10 cellular contexts compared by ENCODE assay signal in genomic region chr17:69223809-69224208, GRCh38. TPM values are rescaled to one million over a fixed set of nuclear protein-coding genes. Genes with fewer than 3 reads are reported as not detected.
DNase-seq lines count a peak whose midpoint lies in the region; ATAC-seq and TF ChIP-seq lines count a peak whose summit lies in the region.
"Had no signal": no experiment of that assay in that cellular context is flagged by ENCODE, and none has a peak within 500 bp of the region (broad histone marks: within the 10 kb centered on the region; RNA-seq: fewer than 3 reads in every experiment).

No MANE protein-coding gene starts in this region.

- POLR2A ChIA-PET in WTC11 (lab: Charles Lee): no interaction called here

- no peaks in the 10 kb centered on the region for H3K9me3 Mint-ChIP-seq in WTC11

- no peak overlapping the region for H3K4me3 Mint-ChIP-seq in WTC11

- H3K4me1 Mint-ChIP-seq in WTC11: no peaks in the 10 kb centered on the region

- TF ChIP-seq CTCF in AG10803 (conservative IDR thresholded peaks at IDR 0.05; ENCODE audit: low read length) (no peak), coronary artery (IDR thresholded peaks at IDR 0.05) (no peak), WTC11 (IDR thresholded peaks at IDR 0.05) (no peak)

- H3K27ac ChIP-seq in coronary artery: no peak overlapping the region

- CTCF ChIA-PET in WTC11 (lab: Charles Lee): interaction anchor here (1.2 to 3.0 kb wide), 3 partner anchors 11 to 452 kb away, joined by 4 to 9 read pairs (median 7); no protein-coding TSS in a partner anchor

- H3K27me3 Mint-ChIP-seq in WTC11 (ENCODE audit: low read depth): no peaks in the 10 kb centered on the region

- DNase-seq in AG10803 (ENCODE audit: low read depth) (peak; percentile 51), brain pericyte (ENCODE audit: low read depth, low spot score) (peak; percentile 17), coronary artery (ENCODE audit: low spot score) (no peak), NCI-H2029 treated with DMSO at 0.1 percent for 48 hours (lab: John Stamatoyannopoulos, UW) (no peak), WTC11 (ENCODE audit: low spot score) (no peak), dermis blood vessel endothelial cell (no peak)
- DNase-seq: activated CD8-positive, alpha-beta memory T cell treated with anti-CD3 and anti-CD28 coated beads, Interleukin-2, amount 50 U/mL, for 48 hours; NCI-H2029 had no signal

- ATAC-seq in GM19035 (IDR thresholded peaks at IDR 0.05; ENCODE audit: unreplicated experiment): peak; percentile 76
- ATAC-seq in HG03025 (IDR thresholded peaks at IDR 0.05; ENCODE audit: low FRiP score, unreplicated experiment): peak; percentile 82
- ATAC-seq in WTC11: no peak

- H3K36me3 Mint-ChIP-seq in WTC11: no peaks in the 10 kb centered on the region

- no peak overlapping the region for H3K4me3 ChIP-seq in AG10803 (ENCODE audit: low read length)
- H3K4me3 ChIP-seq in coronary artery: no peak overlapping the region

- H3K27ac Mint-ChIP-seq in WTC11: no peak overlapping the region

TF ChIP-seq in WTC11, 78 proteins besides CTCF, POLR2A, EP300 and RAD21:
- TF ChIP-seq ATF6 (CRISPR knock-in tag; IDR thresholded peaks at IDR 0.05) (no peak), ZBTB21 (CRISPR knock-in tag; IDR thresholded peaks at IDR 0.05; ENCODE audit: borderline replicate concordance) (no peak), NR1H2 (CRISPR knock-in tag; IDR thresholded peaks at IDR 0.05) (no peak), USF1 (CRISPR knock-in tag; IDR thresholded peaks at IDR 0.05) (no peak), NFE2L1 (CRISPR knock-in tag; IDR thresholded peaks at IDR 0.05) (no peak), ZNF425 (CRISPR knock-in tag; conservative IDR thresholded peaks at IDR 0.05) (no peak), FOXK1 (CRISPR knock-in tag; IDR thresholded peaks at IDR 0.05) (no peak), ZNF232 (CRISPR knock-in tag; IDR thresholded peaks at IDR 0.05) (no peak), ZNF263 (CRISPR knock-in tag; IDR thresholded peaks at IDR 0.05; ENCODE audit: low read depth) (no peak), FOXJ3 (CRISPR knock-in tag; IDR thresholded peaks at IDR 0.05; ENCODE audit: borderline replicate concordance) (no peak), PREB (CRISPR knock-in tag; IDR thresholded peaks at IDR 0.05; ENCODE audit: borderline replicate concordance) (no peak), ATF1 (CRISPR knock-in tag; IDR thresholded peaks at IDR 0.05) (no peak), JUN (CRISPR knock-in tag; IDR thresholded peaks at IDR 0.05) (no peak), TEAD1 (CRISPR knock-in tag; IDR thresholded peaks at IDR 0.05) (no peak), ZNF317 (CRISPR knock-in tag; IDR thresholded peaks at IDR 0.05; ENCODE audit: borderline replicate concordance, low read depth) (no peak)

RNA-seq across cellular contexts. Expression of gene ABCA10, which starts 4.8 kb away (rescaled TPM):
- 0.14 TPM in 1 of 3 replicates, not detected in the others for total RNA-seq in WTC11 (2021)
- total RNA-seq in dermis blood vessel endothelial cell: 0.51 and 0.88 TPM in 2 replicates

Comparison
In these comparisons a context has a peak if more than half of its experiments do, and no peak if none do; other contexts are left out.
1. DNase-seq: peak in AG10803 (single experiment) and brain pericyte (single experiment); none in coronary artery (single experiment), NCI-H2029 treated with DMSO at 0.1 percent for 48 hours (single experiment), WTC11 (single experiment) and dermis blood vessel endothelial cell (single experiment).